13 cellular contexts compared by ENCODE assay signal in genomic region chr15:22884344-22884743, GRCh38. TPM values are rescaled to one million over a fixed set of nuclear protein-coding genes. Genes with fewer than 3 reads are reported as not detected.
A peak's percentile ranks its signal among the peaks of the same experiment; 100 is the strongest.
DNase-seq lines count a peak whose midpoint lies in the region; ATAC-seq and TF ChIP-seq lines count a peak whose summit lies in the region.
"Had no signal": no experiment of that assay in that cellular context is flagged by ENCODE, and none has a peak within 500 bp of the region (broad histone marks: within the 10 kb centered on the region; RNA-seq: fewer than 3 reads in every experiment).

No MANE protein-coding gene starts in this region.

- CTCF ChIA-PET in A673 (lab: Charles Lee): no interaction called here

- H3K9me3 ChIP-seq in A673 (ENCODE audit: low read depth, low read length, poor library complexity, severe bottlenecking) (no peaks in the 10 kb centered on the region), RWPE2 (ENCODE audit: severe bottlenecking) (no peaks in the 10 kb centered on the region)
- H3K9me3 ChIP-seq: suprapubic skin had no signal

- H3K4me1 ChIP-seq in A673 (ENCODE audit: insufficient read depth, low read length, poor library complexity, severe bottlenecking): no peaks in the 10 kb centered on the region
- no peaks in the 10 kb centered on the region for H3K4me1 ChIP-seq in RWPE2 (ENCODE audit: insufficient read depth, poor library complexity, severe bottlenecking)
- H3K4me1 ChIP-seq: suprapubic skin had no signal

- no TSS peak for BruUV-seq in A673 (replicated peaks; lab: Mats Ljungman, UMichigan)

- H3K9me3 Mint-ChIP-seq in activated T-cell treated with anti-CD3 and anti-CD28 coated beads, Interleukin-2, amount 50 U/mL, for 4 hours: no peaks in the 10 kb centered on the region
- H3K9me3 Mint-ChIP-seq: CD4-positive, CD25-positive, alpha-beta regulatory T cell had no signal

- DNase-seq in A673 (ENCODE audit: low spot score): no peak
- no peak for DNase-seq in RWPE2 (ENCODE audit: low spot score)
- no peak for DNase-seq in fibroblast of pulmonary artery (ENCODE audit: low read depth)
- no peak for DNase-seq in erythroblast (lab: John Stamatoyannopoulos, UW)
- DNase-seq in activated T-cell treated with anti-CD3 and anti-CD28 coated beads, Interleukin-2, amount 50 U/mL, for 4 hours: no peak
- DNase-seq in activated CD4-positive, CD25-positive, alpha-beta regulatory T cell (lab: John Stamatoyannopoulos, UW): no peak
- DNase-seq in dedifferentiated amniotic fluid mesenchymal stem cell (ENCODE audit: extremely low spot score): no peak
- DNase-seq: effector CD4-positive, alpha-beta T cell; NCI-H187; RPMI8226 had no signal

- H3K27me3 ChIP-seq in A673 (replicated peaks; ENCODE audit: insufficient read depth, low read depth, low read length, poor library complexity) (no peaks in the 10 kb centered on the region), RWPE2 (ENCODE audit: insufficient read depth, poor library complexity, severe bottlenecking) (no peaks in the 10 kb centered on the region)
- H3K27me3 ChIP-seq: suprapubic skin had no signal

- no peaks in the 10 kb centered on the region for H3K27me3 Mint-ChIP-seq in activated T-cell treated with anti-CD3 and anti-CD28 coated beads, Interleukin-2, amount 50 U/mL, for 4 hours (ENCODE audit: low read depth)
- H3K27me3 Mint-ChIP-seq: CD4-positive, CD25-positive, alpha-beta regulatory T cell had no signal

- H3K4me3 Mint-ChIP-seq in activated T-cell treated with anti-CD3 and anti-CD28 coated beads, Interleukin-2, amount 50 U/mL, for 4 hours: no peak overlapping the region
- H3K4me3 Mint-ChIP-seq: CD4-positive, CD25-positive, alpha-beta regulatory T cell had no signal

- H3K27ac ChIP-seq in A673 (ENCODE audit: low read depth, low read length, poor library complexity, severe bottlenecking) (no peak overlapping the region), RWPE2 (ENCODE audit: poor library complexity, severe bottlenecking) (no peak overlapping the region)
- H3K27ac ChIP-seq: suprapubic skin had no signal

- no peak for TF ChIP-seq POLR2A in erythroblast (IDR thresholded peaks at IDR 0.05; ENCODE audit: low read length)

- POLR2A ChIA-PET in A673 (lab: Charles Lee; ENCODE audit: low non-redundant PET): no interaction called here

- H3K36me3 ChIP-seq in A673 (ENCODE audit: insufficient read depth, low read length, poor library complexity, severe bottlenecking): peaks cover 9% of the 10 kb centered on the region
- peaks cover 66% of the 10 kb centered on the region for H3K36me3 ChIP-seq in RWPE2 (ENCODE audit: low read depth)

- no peak overlapping the region for H3K4me3 ChIP-seq in A673 (ENCODE audit: low read depth, low read length, poor library complexity, severe bottlenecking)
- H3K4me3 ChIP-seq in RWPE2 (ENCODE audit: severe bottlenecking): no peak overlapping the region
- no peak overlapping the region for H3K4me3 ChIP-seq in fibroblast of pulmonary artery (replicated peaks; ENCODE audit: low read depth, low read length)
- H3K4me3 ChIP-seq: suprapubic skin had no signal

- intact Hi-C loops in A673 (cut with micrococcal nuclease; ENCODE audit: unreplicated experiment): loop anchor here (10.0 kb wide), 1 partner anchor 100 kb away; the partner anchor contains the start of gene NIPA1

- ATAC-seq in RWPE2 (ENCODE audit: low read depth): no peak
- no peak for ATAC-seq in activated T-cell treated with anti-CD3 and anti-CD28 coated beads, Interleukin-2, amount 50 U/mL, for 4 hours

- peaks cover 4% of the 10 kb centered on the region for H3K36me3 Mint-ChIP-seq in activated T-cell treated with anti-CD3 and anti-CD28 coated beads, Interleukin-2, amount 50 U/mL, for 4 hours (ENCODE audit: insufficient read depth)
- H3K36me3 Mint-ChIP-seq: CD4-positive, CD25-positive, alpha-beta regulatory T cell had no signal

- TF ChIP-seq CTCF in A673 (conservative IDR thresholded peaks at IDR 0.05; ENCODE audit: low read depth, low read length) (peak; percentile 44), GM12872 (IDR thresholded peaks at IDR 0.05; ENCODE audit: insufficient read depth, low read depth, low read length) (peak; percentile 45; the same call in 2 of the 3 replicates), RWPE2 (IDR thresholded peaks at IDR 0.05; ENCODE audit: poor library complexity, severe bottlenecking) (peak; percentile 28), fibroblast of pulmonary artery (IDR thresholded peaks at IDR 0.05; ENCODE audit: low read length, missing control alignments) (peak; percentile 13)

- H3K4me1 Mint-ChIP-seq in activated T-cell treated with anti-CD3 and anti-CD28 coated beads, Interleukin-2, amount 50 U/mL, for 4 hours (ENCODE audit: low read depth): no peaks in the 10 kb centered on the region
- H3K4me1 Mint-ChIP-seq: CD4-positive, CD25-positive, alpha-beta regulatory T cell had no signal

RNA-seq across cellular contexts. Expression of gene NIPA2, which starts 45.9 kb away (rescaled TPM):
- 78.8 and 87.2 TPM in 2 replicates for total RNA-seq in A673 (2021)
- total RNA-seq in activated T-cell treated with anti-CD3 and anti-CD28 coated beads, Interleukin-2, amount 50 U/mL, for 4 hours: 100 to 1,000 TPM; 111 to 112 (median 111) TPM
